In the genomic region with DNA sequence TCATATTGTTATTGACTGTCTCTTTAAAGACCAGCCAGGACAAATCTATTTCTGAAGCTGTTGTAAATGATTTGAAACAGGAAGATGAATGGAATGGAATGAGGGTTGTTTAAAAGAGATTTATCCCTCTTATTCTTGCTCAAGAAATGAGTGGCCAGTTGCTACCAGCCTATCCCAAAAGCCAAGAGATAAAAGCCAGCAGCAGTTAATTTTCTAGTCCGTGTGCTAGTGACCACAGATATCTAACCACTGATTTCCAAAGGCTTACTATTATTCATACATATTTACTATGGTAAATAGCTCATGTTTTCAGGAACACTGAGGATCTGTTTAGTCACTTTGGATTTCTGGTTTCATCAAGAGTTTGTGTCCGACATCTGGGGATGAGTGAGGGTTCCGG, we compare ENCODE assay signal across 29 cellular contexts.
"Had no signal": no experiment of that assay in that cellular context is flagged by ENCODE, and none has a peak within 500 bp of the region (broad histone marks: within the 10 kb centered on the region; RNA-seq: fewer than 3 reads in every experiment).

No MANE protein-coding gene starts in this region.

- H3K4me3 ChIP-seq: cardiac muscle cell, MG63, SK-N-MC had no signal

- DNase-seq: activated B cell treated with CpG ODN at 0.5 μM for 24 hours; activated CD4-positive, alpha-beta T cell treated with anti-CD3 and anti-CD28 coated beads for 1 hour; activated CD4-positive, alpha-beta T cell treated with anti-CD3 and anti-CD28 coated beads, Interleukin-2, amount 10 ng/mL, durations not matched to agents 24 days and 14 days; activated CD4-positive, alpha-beta T cell treated with anti-CD3 and anti-CD28 coated beads, Interleukin-2, amount 50 U/mL, for 48 hours; activated CD8-positive, alpha-beta memory T cell treated with anti-CD3 and anti-CD28 coated beads, Interleukin-2, amount 10 ng/mL, durations not matched to agents 7 days and 5 days; activated gamma-delta T cell; activated naive CD4-positive, alpha-beta T cell treated with anti-CD3 and anti-CD28 coated beads for 36 hours; activated T-cell treated with anti-CD3 and anti-CD28 coated beads, Interleukin-2, amount 50 U/mL, for 4 hours; brain microvascular endothelial cell; KG1; MG63; MV-4-11; NCI-H1092 treated with DMSO at 0.1 percent for 48 hours; NCI-H1417 treated with DMSO at 0.1 percent for 48 hours; NCI-H1694; NCI-H2029; NCI-H2107; NCI-H2171 treated with DMSO at 0.1 percent for 48 hours; NCI-H226; NCI-H526 treated with DMSO at 0.1 percent for 48 hours; NCI-H82; RPMI8226; T-cell; T-helper 2 cell; T1000 had no signal

- H3K27ac ChIP-seq: brain microvascular endothelial cell, cardiac muscle cell, SK-N-MC had no signal

- H3K9me3 ChIP-seq: MG63 had no signal

- H3K36me3 ChIP-seq: brain microvascular endothelial cell, cardiac muscle cell, MG63 had no signal

- ATAC-seq: activated CD8-positive, alpha-beta memory T cell treated with anti-CD3 and anti-CD28 coated beads, Interleukin-2, amount 10 ng/mL, durations not matched to agents 7 days and 5 days; activated T-cell treated with anti-CD3 and anti-CD28 coated beads, Interleukin-2, amount 50 U/mL, for 4 hours; Panc1; Right ventricle myocardium inferior; T-cell had no signal

- H3K27me3 ChIP-seq: brain microvascular endothelial cell, cardiac muscle cell, MG63 had no signal
